10 cellular contexts compared by ENCODE assay signal in the genomic region with DNA sequence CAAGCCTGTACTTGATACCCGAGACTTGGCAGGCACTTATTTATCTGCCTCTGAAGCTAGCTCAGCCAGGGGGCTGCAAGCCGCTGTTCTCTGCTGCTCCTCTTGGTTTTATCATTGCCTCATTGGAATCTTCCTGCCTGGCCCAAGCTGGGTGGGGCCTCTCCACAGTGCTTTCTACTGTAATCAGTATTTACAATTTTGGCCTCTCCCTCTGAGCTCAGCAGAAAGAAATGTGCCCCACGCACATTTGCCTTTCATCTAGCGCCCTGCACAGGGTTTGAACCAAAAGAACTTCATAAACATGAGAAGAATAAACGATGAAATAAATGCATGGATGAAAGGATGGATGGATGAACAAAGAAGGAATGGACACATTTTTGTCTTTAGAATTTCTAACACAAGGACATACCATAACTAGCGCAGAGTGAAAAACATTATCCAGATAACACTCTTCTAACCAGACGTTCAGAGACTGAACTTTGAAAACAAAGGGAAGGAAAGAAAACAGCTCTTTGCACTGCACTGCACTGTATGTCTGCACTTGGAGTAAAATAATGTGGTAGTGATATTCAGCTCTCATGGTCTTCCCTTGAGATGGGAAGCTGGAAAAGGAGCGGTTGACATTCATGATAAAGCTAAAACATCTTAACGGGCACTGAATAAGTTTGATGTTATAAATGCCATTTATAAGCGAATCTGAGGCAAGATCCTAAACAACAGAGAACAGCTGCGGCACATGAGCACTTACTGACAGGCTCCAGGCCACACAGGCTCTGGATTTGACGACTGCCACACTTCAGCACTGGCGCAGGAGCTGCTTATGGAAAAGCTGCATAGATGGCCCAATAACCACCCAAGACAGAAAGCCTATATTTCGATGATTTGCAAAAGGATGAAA.
DNase-seq lines count a peak whose midpoint lies in the region; ATAC-seq, FAIRE-seq and TF ChIP-seq lines count a peak whose summit lies in the region.
"Had no signal": no experiment of that assay in that cellular context is flagged by ENCODE, and none has a peak within 500 bp of the region (broad histone marks: within the 10 kb centered on the region; RNA-seq: fewer than 3 reads in every experiment).

No MANE protein-coding gene starts in this region.

- H3K4me3 ChIP-seq in A549 (peak overlapping the region; percentile 46), body of pancreas (no peak overlapping the region)

- H3K9me3 ChIP-seq in A549 (no peaks in the 10 kb centered on the region), body of pancreas (no peaks in the 10 kb centered on the region)

- POLR2A ChIA-PET in A549 (lab: Yijun Ruan, JAX): interaction anchor here (0.7 to 1.9 kb wide), 9 partner anchors 13 to 1056 kb away, joined by 3 to 12 read pairs (median 6); partner anchors contain the start of genes SP3 and SP9

- DNase-seq in A549 (ENCODE audit: low read depth in 1 of 2, low spot score in 1 of 2) (peak; percentile 73 to 93), HUDEP-2 (lab: John Stamatoyannopoulos, UW; ENCODE audit: unreplicated experiment in 76 of 76) (peak in 74 of 76 experiments; percentile 19 to 87 (median 66)), body of pancreas (peak; percentile 33 to 42 (median 34)), islet precursor cell (peak; percentile 96), amygdala (lab: John Stamatoyannopoulos, UW) (no peak), head of caudate nucleus (no peak)
- DNase-seq: activated T-cell treated with anti-CD3 and anti-CD28 coated beads, Interleukin-2, amount 50 U/mL, for 48 hours; CD4-positive, CD25-positive, alpha-beta regulatory T cell had no signal

- peak; percentile 41 to 77; a peak in 3 of 5 replicates for TF ChIP-seq EP300 in A549 (IDR thresholded peaks at IDR 0.05)

- peak; percentile 90 to 92 for ATAC-seq in A549
- ATAC-seq in body of pancreas: peak; percentile 83
- no peak for ATAC-seq in GM21529 (IDR thresholded peaks at IDR 0.05; ENCODE audit: unreplicated experiment)
- ATAC-seq in HG03196 (IDR thresholded peaks at IDR 0.05; ENCODE audit: unreplicated experiment): no peak

- intact Hi-C loops in body of pancreas (cut with DNase I): no loop called here
- intact Hi-C loops in head of caudate nucleus (cut with DNase I): no loop called here

- H3K4me2 ChIP-seq in A549: peak overlapping the region; percentile 89

- peak; percentile 98 for FAIRE-seq in A549 (lab: Jason Lieb, UNC)

- TF ChIP-seq RAD21 in A549 (conservative IDR thresholded peaks at IDR 0.05 in 1 of 2, IDR thresholded peaks at IDR 0.05 in 1 of 2): peak; percentile 9 to 47; a peak in 3 of 5 replicates

- CTCF ChIA-PET in A549 (lab: Yijun Ruan, JAX): interaction anchor here (0.7 to 1.9 kb wide), 11 partner anchors 11 to 649 kb away, joined by 3 to 10 read pairs (median 3); no protein-coding TSS in a partner anchor

- no peaks in the 10 kb centered on the region for H3K27me3 ChIP-seq in body of pancreas

- WGBS in A549 (ENCODE audit: missing lambda C conversion rate): 10% methylated on average over 14 of the region's 14 CpGs
- 71 to 75% methylated on average over 14 of the region's 14 CpGs for WGBS in body of pancreas, 2 donors

- H3K27ac ChIP-seq in A549: peak overlapping the region; percentile 85 to 93
- H3K27ac ChIP-seq in body of pancreas: no peak overlapping the region

- peaks cover 38% of the 10 kb centered on the region for H3K4me1 ChIP-seq in A549
- H3K4me1 ChIP-seq in body of pancreas: no peaks in the 10 kb centered on the region

- no peak for TF ChIP-seq CTCF in A549 (IDR thresholded peaks at IDR 0.05)
- TF ChIP-seq CTCF in body of pancreas (IDR thresholded peaks at IDR 0.05): no peak

- no peaks in the 10 kb centered on the region for H3K36me3 ChIP-seq in body of pancreas (replicated peaks in 1 of 2; ENCODE audit: insufficient read depth in 1 of 2, low read depth in 2 of 2)

- peak; percentile 26; the same call in 1 of the 2 replicates for TF ChIP-seq POLR2A in A549 (IDR thresholded peaks at IDR 0.05; ENCODE audit: low read length)
- no peak for TF ChIP-seq POLR2A in body of pancreas (IDR thresholded peaks at IDR 0.05)

TF ChIP-seq in A549, 52 proteins besides CTCF, POLR2A, EP300 and RAD21:
- TF ChIP-seq RFX5 (IDR thresholded peaks at IDR 0.05) (no peak), PBX3 (IDR thresholded peaks at IDR 0.05) (no peak), ZSCAN20 (CRISPR knock-in tag; IDR thresholded peaks at IDR 0.05) (no peak), SREBF2 (IDR thresholded peaks at IDR 0.05) (no peak), EHF (CRISPR knock-in tag; IDR thresholded peaks at IDR 0.05) (no peak), KDM5A (IDR thresholded peaks at IDR 0.05) (no peak), HEYL (CRISPR knock-in tag; IDR thresholded peaks at IDR 0.05) (no peak), MYC (IDR thresholded peaks at IDR 0.05; ENCODE audit: borderline replicate concordance, low read length) (no peak), SMC3 (IDR thresholded peaks at IDR 0.05) (peak; percentile 36; the same call in 1 of the 3 replicates), POLR2AphosphoS2 (conservative IDR thresholded peaks at IDR 0.05; ENCODE audit: low read length) (no peak), FOSL2 (IDR thresholded peaks at IDR 0.05) (no peak), FOSL2 (CRISPR knock-in tag; IDR thresholded peaks at IDR 0.05) (peak; percentile 77), ESRRA (IDR thresholded peaks at IDR 0.05; ENCODE audit: borderline replicate concordance, low read length) (no peak), ZNF302 (CRISPR knock-in tag; IDR thresholded peaks at IDR 0.05) (no peak), GATA3 (IDR thresholded peaks at IDR 0.05; ENCODE audit: borderline replicate concordance) (peak; percentile 81), JUN (IDR thresholded peaks at IDR 0.05) (peak; percentile 65 to 93; a peak in 3 of 5 replicates), EHMT2 (IDR thresholded peaks at IDR 0.05; ENCODE audit: low read depth) (no peak), PHF8 (IDR thresholded peaks at IDR 0.05; ENCODE audit: borderline replicate concordance, low read depth) (no peak), JUNB (IDR thresholded peaks at IDR 0.05) (peak; percentile 64), FOXS1 (CRISPR knock-in tag; IDR thresholded peaks at IDR 0.05) (no peak), MAX (IDR thresholded peaks at IDR 0.05) (peak; percentile 56), TFCP2L1 (CRISPR knock-in tag; IDR thresholded peaks at IDR 0.05) (no peak), NR3C1 (IDR thresholded peaks at IDR 0.05) (no peak), NFE2L2 (conservative IDR thresholded peaks at IDR 0.05; ENCODE audit: low read length) (no peak), HOXA7 (CRISPR knock-in tag; IDR thresholded peaks at IDR 0.05) (no peak), CEBPB (IDR thresholded peaks at IDR 0.05) (peak; percentile 38 to 66; a peak in 3 of 4 replicates)
- TF ChIP-seq, protein P1, sequence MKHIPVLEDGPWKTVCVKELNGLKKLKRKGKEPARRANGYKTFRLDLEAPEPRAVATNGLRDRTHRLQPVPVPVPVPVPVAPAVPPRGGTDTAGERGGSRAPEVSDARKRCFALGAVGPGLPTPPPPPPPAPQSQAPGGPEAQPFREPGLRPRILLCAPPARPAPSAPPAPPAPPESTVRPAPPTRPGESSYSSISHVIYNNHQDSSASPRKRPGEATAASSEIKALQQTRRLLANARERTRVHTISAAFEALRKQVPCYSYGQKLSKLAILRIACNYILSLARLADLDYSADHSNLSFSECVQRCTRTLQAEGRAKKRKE (CRISPR knock-in tag; IDR thresholded peaks at IDR 0.05; ENCODE audit: low read depth): no peak
TF ChIP-seq in A549: peak in this region for 7.

Comparison
In these comparisons a context has a peak if more than half of its experiments do, and no peak if none do; other contexts are left out.
1. ATAC-seq: peak in A549 (2 of 2) and body of pancreas (single experiment); none in GM21529 (single experiment) and HG03196 (single experiment).
2. DNase-seq: peak in A549 (2 of 2), HUDEP-2 (74 of 76), body of pancreas (4 of 4) and islet precursor cell (single experiment); none in amygdala (0 of 56) and head of caudate nucleus (0 of 42).
3. H3K27ac ChIP-seq: peak in A549 (2 of 2); none in body of pancreas (0 of 4).